ENCODE assay signal across 8 cellular contexts in the genomic region with DNA sequence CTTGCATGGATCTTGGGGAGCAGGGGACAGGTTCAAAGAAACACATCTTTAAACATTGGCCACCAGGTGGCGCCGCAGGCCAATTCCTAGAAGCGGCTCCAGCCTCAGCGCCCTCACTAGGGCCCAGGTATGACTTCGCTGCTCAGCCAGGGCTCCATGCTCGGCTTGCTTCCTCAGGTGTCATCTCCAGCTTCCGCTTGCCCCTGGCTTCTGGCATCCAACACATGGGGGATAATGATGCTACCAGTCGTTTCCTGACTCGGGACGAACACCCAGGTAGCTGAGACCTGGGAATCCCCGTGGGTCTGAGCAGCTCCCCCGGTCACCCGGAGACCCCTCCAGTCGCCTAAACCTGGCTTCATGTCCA. TPM values are rescaled to one million over a fixed set of nuclear protein-coding genes. Genes with fewer than 3 reads are reported as not detected.
DNase-seq lines count a peak whose midpoint lies in the region; ATAC-seq, FAIRE-seq and TF ChIP-seq lines count a peak whose summit lies in the region.

No MANE protein-coding gene starts in this region.

- RAD21 ChIA-PET in HCT116 (lab: Charles Lee; ENCODE audit: low non-redundant PET in 1 of 2, low total read pairs in 2 of 2, uncharacterized antibody in 2 of 2, unreplicated experiment in 2 of 2) = interaction anchor here (0.6 to 1.5 kb wide), 4 partner anchors 39 to 269 kb away, joined by 3 to 11 read pairs (median 5); no protein-coding TSS in a partner anchor

- peaks cover 18 to 30% of the 10 kb centered on the region in 2 experiments for H3K4me1 ChIP-seq in HCT116 (ENCODE audit: control insufficient read depth in 1 of 2, insufficient read depth in 2 of 2, low read length in 2 of 2)
- no peaks in the 10 kb centered on the region for H3K4me1 ChIP-seq in kidney (ENCODE audit: control insufficient read depth in 1 of 2, insufficient read depth in 1 of 2, low read depth in 1 of 2, low read length in 2 of 2)

- TF ChIP-seq RAD21 in HCT116 (IDR thresholded peaks at IDR 0.05; ENCODE audit: low read depth) = peak; percentile 97

- no peak overlapping the region for H3K4me3 ChIP-seq in HCT116 (replicated peaks in 1 of 2; ENCODE audit: low read depth in 1 of 2, low read length in 2 of 2)
- H3K4me3 ChIP-seq in kidney (ENCODE audit: low read length in 2 of 2) = no peak overlapping the region

- POLR2A ChIA-PET in HCT116 (lab: Charles Lee) (interaction anchor here (1.0 to 1.5 kb wide), 2 partner anchors 38 to 39 kb away, joined by 4 read pairs; no protein-coding TSS in a partner anchor), WTC11 (lab: Charles Lee) (interaction anchor here (0.6 kb wide), 1 partner anchor 22 kb away, joined by 3 read pairs; no protein-coding TSS in a partner anchor)

- in situ Hi-C loops in T47D (cut with HindIII; ENCODE audit: low pct_unique_long_range_greater_than_20kb, low sequenced_read_pairs) = no loop called here

- FAIRE-seq in kidney (lab: Jason Lieb, UNC) = no peak

- H3K27ac Mint-ChIP-seq in WTC11 = no peak overlapping the region

- H3K36me3 ChIP-seq in HCT116 (ENCODE audit: control insufficient read depth in 1 of 2, insufficient read depth in 2 of 2, low read length in 2 of 2) (no peaks in the 10 kb centered on the region), kidney (ENCODE audit: control insufficient read depth in 1 of 2, insufficient read depth in 2 of 2, low read length in 2 of 2) (no peaks in the 10 kb centered on the region)

- peak overlapping the region; percentile 40; the same call in 1 of the 2 replicates for H3K27ac ChIP-seq in HCT116 (ENCODE audit: low read depth, low read length)
- no peak overlapping the region for H3K27ac ChIP-seq in kidney (ENCODE audit: low read depth in 2 of 2, low read length in 2 of 2)

- peak overlapping the region; percentile 37; the same call in 1 of the 2 replicates for H3K9ac ChIP-seq in HCT116 (ENCODE audit: low read length)
- no peak overlapping the region for H3K9ac ChIP-seq in kidney (ENCODE audit: low read length in 2 of 2)

- peak; percentile 95 for DNase-seq in COLO668 (lab: John Stamatoyannopoulos, UW; ENCODE audit: unreplicated experiment)
- DNase-seq in HCT116 (ENCODE audit: low read depth, low spot score) = peak; percentile 73
- peak; percentile 90 for DNase-seq in NCI-H2171 (lab: John Stamatoyannopoulos, UW)
- peak; percentile 96 for DNase-seq in WTC11 (ENCODE audit: low spot score)
- peak; percentile 77 to 93 for DNase-seq in T47D (ENCODE audit: low read depth in 1 of 2, low spot score in 1 of 2)
- DNase-seq in kidney = peak; percentile 93
- DNase-seq in stimulated activated CD4-positive, alpha-beta T cell treated with anti-CD3 and anti-CD28 coated beads, Interleukin-1b, Interleukin-23, amount 100 ng/mL, for 48 hours = peak; percentile 89

- no peaks in the 10 kb centered on the region for H3K27me3 Mint-ChIP-seq in WTC11 (ENCODE audit: low read depth)

- H2AFZ ChIP-seq in HCT116 (ENCODE audit: low read depth, low read length, poor library complexity, severe bottlenecking) = no peak overlapping the region

- peak overlapping the region; percentile 41; the same call in 1 of the 2 replicates for H3K4me2 ChIP-seq in HCT116 (ENCODE audit: low read length)

- peaks cover 27% of the 10 kb centered on the region for H3K4me1 Mint-ChIP-seq in WTC11

- H3K36me3 Mint-ChIP-seq in WTC11 = peaks cover 8% of the 10 kb centered on the region

- TF ChIP-seq POLR2A in HCT116 (IDR thresholded peaks at IDR 0.05; ENCODE audit: borderline replicate concordance, extremely low read depth, insufficient read depth, insufficient read length) = no peak

- no peaks in the 10 kb centered on the region for H3K9me3 ChIP-seq in HCT116 (ENCODE audit: control insufficient read depth in 1 of 2, insufficient read depth in 1 of 2, low read depth in 1 of 2, low read length in 2 of 2)
- H3K9me3 ChIP-seq in kidney (ENCODE audit: control insufficient read depth in 1 of 2, low read length in 2 of 2) = no peaks in the 10 kb centered on the region

- intact Hi-C loops in HCT116 (cut with micrococcal nuclease) (loop anchor here (1.0 to 2.0 kb wide), 4 partner anchors 39 to 270 kb away; no protein-coding TSS in a partner anchor), kidney (cut with DNase I) (loop anchor here (5.0 kb wide), 2 partner anchors 46 to 131 kb away; no protein-coding TSS in a partner anchor)

- H3K9me2 ChIP-seq in HCT116 (ENCODE audit: insufficient read depth) = no peaks in the 10 kb centered on the region

- H3K9me3 Mint-ChIP-seq in WTC11 = no peaks in the 10 kb centered on the region

- H4K20me1 ChIP-seq in HCT116 (ENCODE audit: insufficient read depth) = no peaks in the 10 kb centered on the region

- no peak overlapping the region for H3K4me3 Mint-ChIP-seq in WTC11

- peak; percentile 61 to 96 (median 80) for TF ChIP-seq CTCF in HCT116 (IDR thresholded peaks at IDR 0.05 in 2 of 3, conservative IDR thresholded peaks at IDR 0.05 in 1 of 3; ENCODE audit: borderline replicate concordance in 1 of 3, insufficient read depth in 1 of 3, low read depth in 2 of 3, low read length in 2 of 3)
- peak; percentile 87 for TF ChIP-seq CTCF in WTC11 (IDR thresholded peaks at IDR 0.05)
- peak; percentile 79 for TF ChIP-seq CTCF in kidney (IDR thresholded peaks at IDR 0.05; ENCODE audit: borderline replicate concordance, extremely low read depth, insufficient read depth)

- H3K27me3 ChIP-seq in HCT116 (ENCODE audit: insufficient read depth, low read length) = no peaks in the 10 kb centered on the region

- ATAC-seq in HCT116 (peak; percentile 95), WTC11 (peak; percentile 92), GM21619 (IDR thresholded peaks at IDR 0.05; ENCODE audit: unreplicated experiment) (no peak)

- H3K79me2 ChIP-seq in HCT116 (ENCODE audit: insufficient read depth, low read length) = no peaks in the 10 kb centered on the region

- BruUV-seq in HCT116 (replicated peaks; lab: Mats Ljungman, UMichigan) = no TSS peak

- CTCF ChIA-PET in HCT116 (lab: Charles Lee) = interaction anchor here (0.9 to 4.7 kb wide), 10 partner anchors 12 to 229 kb away, joined by 3 to 27 read pairs (median 4); no protein-coding TSS in a partner anchor
- CTCF ChIA-PET in WTC11 (lab: Charles Lee) = interaction anchor here (1.0 to 29.6 kb wide), 14 partner anchors 8 to 192 kb away, joined by 3 to 1176 read pairs (median 6); a partner anchor contains a TSS

TF ChIP-seq in HCT116, 20 proteins besides CTCF, POLR2A, EP300 and RAD21:
- TF ChIP-seq POLR2AphosphoS5 (IDR thresholded peaks at IDR 0.05; ENCODE audit: low read depth, low read length) = no peak
- TF ChIP-seq SRF (IDR thresholded peaks at IDR 0.05; ENCODE audit: low read depth) = no peak
- TF ChIP-seq, protein P1, sequence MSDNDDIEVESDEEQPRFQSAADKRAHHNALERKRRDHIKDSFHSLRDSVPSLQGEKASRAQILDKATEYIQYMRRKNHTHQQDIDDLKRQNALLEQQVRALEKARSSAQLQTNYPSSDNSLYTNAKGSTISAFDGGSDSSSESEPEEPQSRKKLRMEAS (IDR thresholded peaks at IDR 0.05) = no peak
- TF ChIP-seq SIN3A (IDR thresholded peaks at IDR 0.05; ENCODE audit: low read depth) = no peak
- no peak for TF ChIP-seq EGR1 (IDR thresholded peaks at IDR 0.05; ENCODE audit: low read depth)
- TF ChIP-seq TCF7L2 (IDR thresholded peaks at IDR 0.05; ENCODE audit: borderline replicate concordance, extremely low read depth, insufficient read depth, insufficient read length) = no peak
- TF ChIP-seq, protein P2, sequence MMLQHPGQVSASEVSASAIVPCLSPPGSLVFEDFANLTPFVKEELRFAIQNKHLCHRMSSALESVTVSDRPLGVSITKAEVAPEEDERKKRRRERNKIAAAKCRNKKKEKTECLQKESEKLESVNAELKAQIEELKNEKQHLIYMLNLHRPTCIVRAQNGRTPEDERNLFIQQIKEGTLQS (IDR thresholded peaks at IDR 0.05) = no peak

TF ChIP-seq in WTC11, 78 proteins besides CTCF, POLR2A, EP300 and RAD21:
- TF ChIP-seq IRF2 (CRISPR knock-in tag; IDR thresholded peaks at IDR 0.05; ENCODE audit: borderline replicate concordance, low read depth) = no peak
- TF ChIP-seq, protein P3, sequence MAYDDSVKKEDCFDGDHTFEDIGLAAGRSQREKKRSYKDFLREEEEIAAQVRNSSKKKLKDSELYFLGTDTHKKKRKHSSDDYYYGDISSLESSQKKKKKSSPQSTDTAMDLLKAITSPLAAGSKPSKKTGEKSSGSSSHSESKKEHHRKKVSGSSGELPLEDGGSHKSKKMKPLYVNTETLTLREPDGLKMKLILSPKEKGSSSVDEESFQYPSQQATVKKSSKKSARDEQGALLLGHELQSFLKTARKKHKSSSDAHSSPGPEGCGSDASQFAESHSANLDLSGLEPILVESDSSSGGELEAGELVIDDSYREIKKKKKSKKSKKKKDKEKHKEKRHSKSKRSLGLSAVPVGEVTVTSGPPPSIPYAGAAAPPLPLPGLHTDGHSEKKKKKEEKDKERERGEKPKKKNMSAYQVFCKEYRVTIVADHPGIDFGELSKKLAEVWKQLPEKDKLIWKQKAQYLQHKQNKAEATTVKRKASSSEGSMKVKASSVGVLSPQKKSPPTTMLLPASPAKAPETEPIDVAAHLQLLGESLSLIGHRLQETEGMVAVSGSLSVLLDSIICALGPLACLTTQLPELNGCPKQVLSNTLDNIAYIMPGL (CRISPR knock-in tag; IDR thresholded peaks at IDR 0.05) = peak; percentile 27; the same call in 1 of the 2 replicates

RNA-seq across cellular contexts. Expression of a gene that starts 8.5 kb away (rescaled TPM):
- total RNA-seq in HCT116 (2021; ENCODE audit: unreplicated experiment) (6.1 TPM), WTC11 (2021) (66.3 to 79.1 TPM (median 70.6 TPM) in 3 replicates), kidney (1.7 TPM)
- 4.9 and 5.5 TPM in 2 replicates for polyA plus RNA-seq in HCT116 (2012)
- 1.0 TPM for polyA plus RNA-seq in kidney (ENCODE audit: insufficient read depth, low read depth, low replicate concordance)

RNA-seq across cellular contexts. Expression of a gene that starts 23.7 kb away (rescaled TPM):
- total RNA-seq in HCT116 (2021; ENCODE audit: unreplicated experiment) (528 TPM), WTC11 (2021) (40.7 to 68.8 TPM (median 46.2 TPM) in 3 replicates), kidney (384 TPM)
- polyA plus RNA-seq in HCT116 (2012) = 440 and 523 TPM in 2 replicates
- polyA plus RNA-seq in kidney (ENCODE audit: insufficient read depth, low read depth, low replicate concordance) = 145 TPM

RNA-seq across cellular contexts. Expression of a gene that starts 29.8 kb away (rescaled TPM):
- total RNA-seq in HCT116 (2021; ENCODE audit: unreplicated experiment) (142 TPM), WTC11 (2021) (61.9 to 82.8 TPM (median 82.5 TPM) in 3 replicates), kidney (51.4 TPM)
- polyA plus RNA-seq in HCT116 (2012) = 210 and 227 TPM in 2 replicates
- 73.0 TPM for polyA plus RNA-seq in kidney (ENCODE audit: insufficient read depth, low read depth, low replicate concordance)

RNA-seq across cellular contexts. Expression of a gene that starts 36.2 kb away (rescaled TPM):
- total RNA-seq in HCT116 (2021; ENCODE audit: unreplicated experiment) (60.2 TPM), WTC11 (2021) (62.4 to 75.7 TPM (median 73.8 TPM) in 3 replicates), kidney (50.8 TPM)
- 83.5 and 97.1 TPM in 2 replicates for polyA plus RNA-seq in HCT116 (2012)
- polyA plus RNA-seq in kidney (ENCODE audit: insufficient read depth, low read depth, low replicate concordance) = 200 TPM

RNA-seq across cellular contexts. Expression of a gene that starts 37.2 kb away (rescaled TPM):
- 68.4 TPM for total RNA-seq in HCT116 (2021; ENCODE audit: unreplicated experiment)
- polyA plus RNA-seq in HCT116 (2012) = 47.4 and 48.3 TPM in 2 replicates
- total RNA-seq in WTC11 (2021) = 35.0 to 37.3 TPM (median 36.3 TPM) in 3 replicates
- 24.5 TPM for total RNA-seq in kidney
- polyA plus RNA-seq in kidney (ENCODE audit: insufficient read depth, low read depth, low replicate concordance) = 24.6 TPM
